In the genomic region with DNA sequence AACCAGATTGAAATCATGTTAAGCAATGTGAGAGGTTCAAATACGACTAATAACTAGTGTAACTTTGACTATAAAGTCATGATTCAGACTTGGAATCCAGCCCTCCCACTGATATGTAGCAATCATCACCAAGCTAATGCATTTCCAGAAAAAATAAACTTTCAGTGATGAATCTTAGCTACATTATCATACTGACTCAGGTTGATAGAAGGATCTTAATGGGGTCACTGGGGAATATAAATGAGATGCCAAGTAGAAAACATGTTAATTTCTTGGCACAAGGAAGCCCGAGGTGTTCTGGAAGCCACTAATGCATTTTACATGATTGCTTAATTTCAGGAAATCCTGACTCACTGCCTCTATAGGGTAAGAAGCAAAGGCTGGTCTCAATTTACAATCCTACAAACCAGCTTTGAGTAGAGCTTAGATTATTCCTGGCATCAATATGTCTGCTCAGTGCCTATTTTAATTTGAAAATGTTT, we compare ENCODE assay signal across 11 cellular contexts.
A peak's percentile ranks its signal among the peaks of the same experiment; 100 is the strongest.
DNase-seq lines count a peak whose midpoint lies in the region; ATAC-seq and TF ChIP-seq lines count a peak whose summit lies in the region.
"Had no signal": no experiment of that assay in that cellular context is flagged by ENCODE, and none has a peak within 500 bp of the region (broad histone marks: within the 10 kb centered on the region; RNA-seq: fewer than 3 reads in every experiment).

No MANE protein-coding gene starts in this region.

- H3K36me3 Mint-ChIP-seq in effector memory CD8-positive, alpha-beta T cell (ENCODE audit: insufficient read depth): no peaks in the 10 kb centered on the region

- H4K20me1 ChIP-seq in BLaER1 treated with 17β-estradiol and CSF1 and Interleukin-3, amounts not matched to agents 10 nM and 100 nM: no peaks in the 10 kb centered on the region

- peak overlapping the region in 10 of 11 experiments; percentile 22 to 71 (median 60); a peak in 20 of 22 replicates for H3K4me2 ChIP-seq in BLaER1 treated with 17β-estradiol and CSF1 and Interleukin-3, amounts not matched to agents 10 nM and 100 nM
- H3K4me2 ChIP-seq: KMS-11 had no signal

- H3K4me3 Mint-ChIP-seq in effector memory CD8-positive, alpha-beta T cell: no peak overlapping the region

- H3K9me3 ChIP-seq in BLaER1 treated with 17β-estradiol and CSF1 and Interleukin-3, amounts not matched to agents 10 nM and 100 nM (replicated peaks in 1 of 11): peaks cover 0 to 11% (median 0%) of the 10 kb centered on the region in 11 experiments; a peak in 1 of 22 replicates

- H3K36me3 ChIP-seq in BLaER1 treated with 17β-estradiol and CSF1 and Interleukin-3, amounts not matched to agents 10 nM and 100 nM: no peaks in the 10 kb centered on the region

- no peaks in the 10 kb centered on the region for H3K9me3 Mint-ChIP-seq in effector memory CD8-positive, alpha-beta T cell

- H3K4me1 Mint-ChIP-seq in effector memory CD8-positive, alpha-beta T cell (ENCODE audit: low read depth in 2 of 2): no peaks in the 10 kb centered on the region

- H3K27ac Mint-ChIP-seq in effector memory CD8-positive, alpha-beta T cell: no peak overlapping the region

- TF ChIP-seq CTCF in astrocyte of the cerebellum (IDR thresholded peaks at IDR 0.05; ENCODE audit: low read depth, low read length, missing control alignments): no peak

- H3K4me1 ChIP-seq in BLaER1 treated with 17β-estradiol and CSF1 and Interleukin-3, amounts not matched to agents 10 nM and 100 nM: peaks cover 25 to 74% (median 47%) of the 10 kb centered on the region in 10 experiments

- in situ Hi-C loops in astrocyte of the cerebellum (cut with HindIII; ENCODE audit: low sequenced_read_pairs): no loop called here

- peak overlapping the region in 8 of 11 experiments; percentile 17 to 75 (median 46); a peak in 18 of 22 replicates for H3K27ac ChIP-seq in BLaER1 treated with 17β-estradiol and CSF1 and Interleukin-3, amounts not matched to agents 10 nM and 100 nM
- H3K27ac ChIP-seq: KMS-11 had no signal

- DNase-seq in HT1080 (ENCODE audit: low read depth) (peak; percentile 74), astrocyte of the cerebellum (ENCODE audit: low read depth) (peak; percentile 76), left lobe of liver (ENCODE audit: low spot score) (no peak), SKM-1 (lab: John Stamatoyannopoulos, UW; ENCODE audit: unreplicated experiment) (no peak), NCI-H2107 (lab: John Stamatoyannopoulos, UW) (no peak), iPS-NIHi7 (ENCODE audit: extremely low spot score) (no peak)
- DNase-seq in effector memory CD8-positive, alpha-beta T cell: no peak
- DNase-seq: amniotic stem cell; stimulated activated CD4-positive, alpha-beta T cell treated with anti-CD3 and anti-CD28 coated beads, Interleukin-12 subunit alpha, Interleukin-12 subunit beta, amount 100 ng/mL, for 4 hours had no signal

- ATAC-seq in left lobe of liver: peak; percentile 53
- no peak for ATAC-seq in effector memory CD8-positive, alpha-beta T cell (replicated peaks)

- no peak overlapping the region; a peak in 1 of 20 replicates for H3K4me3 ChIP-seq in BLaER1 treated with 17β-estradiol and CSF1 and Interleukin-3, amounts not matched to agents 10 nM and 100 nM
- no peak overlapping the region for H3K4me3 ChIP-seq in astrocyte of the cerebellum (ENCODE audit: low read depth, low read length)

- H3K27me3 ChIP-seq in BLaER1 treated with 17β-estradiol and CSF1 and Interleukin-3, amounts not matched to agents 10 nM and 100 nM: no peaks in the 10 kb centered on the region

- H3K27me3 Mint-ChIP-seq in effector memory CD8-positive, alpha-beta T cell: peaks cover under 1 to 5% of the 10 kb centered on the region in 2 donors

- H3K9ac ChIP-seq in BLaER1 treated with 17β-estradiol and CSF1 and Interleukin-3, amounts not matched to agents 10 nM and 100 nM: peak overlapping the region in 2 of 11 experiments; percentile 34; a peak in 2 of 22 replicates
- H3K9ac ChIP-seq: KMS-11 had no signal

Comparison
In these comparisons a context has a peak if more than half of its experiments do, and no peak if none do; other contexts are left out.
1. DNase-seq: peak in HT1080 (single experiment) and astrocyte of the cerebellum (single experiment); none in left lobe of liver (single experiment), SKM-1 (single experiment), NCI-H2107 (single experiment), iPS-NIHi7 (single experiment) and effector memory CD8-positive, alpha-beta T cell (0 of 3).